9 cellular contexts compared by ENCODE assay signal in genomic region chr11:95076416-95076815, GRCh38. TPM values are rescaled to one million over a fixed set of nuclear protein-coding genes. Genes with fewer than 3 reads are reported as not detected.
DNase-seq lines count a peak whose midpoint lies in the region; ATAC-seq and TF ChIP-seq lines count a peak whose summit lies in the region.
"Had no signal": no experiment of that assay in that cellular context is flagged by ENCODE, and none has a peak within 500 bp of the region (broad histone marks: within the 10 kb centered on the region; RNA-seq: fewer than 3 reads in every experiment).

No MANE protein-coding gene starts in this region.

- H3K9me3 ChIP-seq in adrenal gland (replicated peaks in 1 of 3): no peaks in the 10 kb centered on the region
- H3K9me3 ChIP-seq in Karpas-422 (ENCODE audit: low read length): no peaks in the 10 kb centered on the region

- H3K4me1 ChIP-seq in adrenal gland (replicated peaks in 1 of 2) (peaks cover 24 to 38% of the 10 kb centered on the region in 2 donors), Karpas-422 (ENCODE audit: low read length) (0 out of 2 replicates have a peak, but pooled peaks cover 4% of the 10 kb centered on the region)

- no peaks in the 10 kb centered on the region; the same call in 1 of the 2 replicates for H4K20me1 ChIP-seq in Karpas-422 (ENCODE audit: insufficient read depth, low read depth, low read length)

- peak overlapping the region in 2 of 5 donors; percentile 13 to 64 for H3K27ac ChIP-seq in adrenal gland
- H3K27ac ChIP-seq in Karpas-422 (ENCODE audit: low read length): no peak overlapping the region

- H3K4me2 ChIP-seq in Karpas-422 (ENCODE audit: low read depth, low read length, poor library complexity, severe bottlenecking): no peak overlapping the region

- 0 to 7% (median 5%) methylated on average over 1 of the region's 1 CpG for WGBS in adrenal gland, 4 donors

- H3K27me3 ChIP-seq in adrenal gland (no peaks in the 10 kb centered on the region), Karpas-422 (ENCODE audit: low read length) (no peaks in the 10 kb centered on the region)

- H3K9ac ChIP-seq in Karpas-422 (ENCODE audit: low read length): no peak overlapping the region

- no peaks in the 10 kb centered on the region for H3K79me2 ChIP-seq in Karpas-422 (ENCODE audit: low read length)

- intact Hi-C loops in adrenal gland (cut with DNase I): no loop called here

- no peak for TF ChIP-seq CTCF in adrenal gland (IDR thresholded peaks at IDR 0.05)

- H3K4me3 ChIP-seq in adrenal gland: no peak overlapping the region
- H3K4me3 ChIP-seq in Karpas-422 (ENCODE audit: low read length): no peak overlapping the region

- no peak for TF ChIP-seq POLR2A in adrenal gland (IDR thresholded peaks at IDR 0.05)

- H3K36me3 ChIP-seq in adrenal gland (replicated peaks in 1 of 2) (no peaks in the 10 kb centered on the region), Karpas-422 (ENCODE audit: insufficient read depth, low read length) (0 out of 2 replicates have a peak, but pooled peaks cover 5% of the 10 kb centered on the region)

- no peak overlapping the region for H2AFZ ChIP-seq in Karpas-422 (ENCODE audit: low read length)

- H3K9me2 ChIP-seq in Karpas-422 (replicated peaks; ENCODE audit: insufficient read depth, low read length): no peaks in the 10 kb centered on the region

- ATAC-seq in GM18498 (IDR thresholded peaks at IDR 0.05; ENCODE audit: unreplicated experiment) (peak; percentile 68), HG03097 (IDR thresholded peaks at IDR 0.05; ENCODE audit: low FRiP score, unreplicated experiment) (peak; percentile 46), HG03045 (IDR thresholded peaks at IDR 0.05; ENCODE audit: unreplicated experiment) (no peak)
- no peak for ATAC-seq in activated CD4-positive, CD25-positive, alpha-beta regulatory T cell treated with anti-CD3 and anti-CD28 coated beads, Interleukin-2, amount 50 U/mL, for 24 hours

- DNase-seq in adrenal gland (peak in 6 of 7 donors; percentile 27 to 79 (median 41)), mucosa of gallbladder (ENCODE audit: low spot score) (peak; percentile 77), Karpas-422 (no peak), NCI-H187 treated with DMSO at 0.1 percent for 48 hours (lab: John Stamatoyannopoulos, UW) (no peak)
- DNase-seq: stimulated activated CD8-positive, alpha-beta memory T cell treated with anti-CD3 and anti-CD28 coated beads, Interleukin-4, amount 100 ng/mL, for 48 hours had no signal

RNA-seq across cellular contexts. Expression of gene SRSF8, which starts 9.7 kb away (rescaled TPM):
- total RNA-seq in adrenal gland (10 to 100 TPM; 20.0 to 60.4 (median 39.5) TPM), mucosa of gallbladder (43.6 TPM)
- 10 to 100 TPM; 44.8 to 58.8 (median 54.1) TPM for polyA plus RNA-seq in adrenal gland
- total RNA-seq in Karpas-422 (2014; rRNA removed; shearing (Covaris generic); ENCODE audit: low replicate concordance): 50.0 and 111 TPM in 2 replicates

RNA-seq across cellular contexts. Expression of gene ENDOD1, which starts 13.2 kb away (rescaled TPM):
- total RNA-seq in adrenal gland (10 to 100 TPM; 17.6 to 54.9 (median 32.8) TPM), mucosa of gallbladder (65.6 TPM)
- polyA plus RNA-seq in adrenal gland: 10 to 100 TPM in 1 of 3 donors, 1 to 10 TPM in 2; 6.1 to 33.1 (median 6.6) TPM
- 11.0 and 12.8 TPM in 2 replicates for total RNA-seq in Karpas-422 (2014; rRNA removed; shearing (Covaris generic); ENCODE audit: low replicate concordance)

RNA-seq across cellular contexts. Expression of gene KDM4F, which starts 27.2 kb away (rescaled TPM):
- total RNA-seq in adrenal gland (not detected), mucosa of gallbladder (not detected)
- not detected for polyA plus RNA-seq in adrenal gland
- total RNA-seq in Karpas-422 (2014; rRNA removed; shearing (Covaris generic); ENCODE audit: low replicate concordance): not detected in 2 replicates

RNA-seq across cellular contexts. Expression of gene KDM4E, which starts 51.4 kb away (rescaled TPM):
- not detected for total RNA-seq in adrenal gland
- polyA plus RNA-seq in adrenal gland: not detected
- not detected for total RNA-seq in mucosa of gallbladder
- total RNA-seq in Karpas-422 (2014; rRNA removed; shearing (Covaris generic); ENCODE audit: low replicate concordance): not detected in 2 replicates

Comparison
In these comparisons a context has a peak if more than half of its experiments do, and no peak if none do; other contexts are left out.
1. ATAC-seq: peak in GM18498 (single experiment) and HG03097 (single experiment); none in activated CD4-positive, CD25-positive, alpha-beta regulatory T cell treated with anti-CD3 and anti-CD28 coated beads, Interleukin-2, amount 50 U/mL, for 24 hours (0 of 2) and HG03045 (single experiment).
2. DNase-seq: peak in adrenal gland (6 of 7) and mucosa of gallbladder (single experiment); none in Karpas-422 (single experiment) and NCI-H187 treated with DMSO at 0.1 percent for 48 hours (single experiment).